In the genomic region with DNA sequence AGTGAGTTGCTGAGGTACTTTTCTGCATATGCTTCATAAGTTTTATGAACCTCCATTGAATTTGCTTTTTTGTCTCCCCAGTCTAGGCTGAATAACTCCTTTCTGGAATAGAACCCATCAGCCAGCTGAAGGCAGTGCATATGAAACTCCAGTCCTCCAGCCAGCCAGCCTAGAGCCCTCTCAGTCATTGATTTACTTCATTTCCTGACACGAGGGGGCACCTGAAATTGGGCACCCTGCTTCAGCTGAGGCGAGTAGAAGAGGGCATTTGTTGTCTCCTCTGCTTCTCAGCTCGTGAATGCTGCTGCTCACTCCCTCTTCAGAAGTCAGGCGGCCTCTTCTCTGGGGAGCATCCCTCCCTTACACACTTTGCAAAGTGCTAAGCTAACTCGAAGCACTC, we compare ENCODE assay signal across 20 cellular contexts.
"Had no signal": no experiment of that assay in that cellular context is flagged by ENCODE, and none has a peak within 500 bp of the region (broad histone marks: within the 10 kb centered on the region; RNA-seq: fewer than 3 reads in every experiment).

No MANE protein-coding gene starts in this region.

- H3K9me3 Mint-ChIP-seq: activated naive CD4-positive, alpha-beta T cell treated with anti-CD3 and anti-CD28 coated beads, Interleukin-2, amount 50 U/mL, for 72 hours; activated T-cell treated with anti-CD3 and anti-CD28 coated beads, Interleukin-2, amount 50 U/mL, for 24 hours; activated T-helper 17 cell treated with anti-CD3 and anti-CD28 coated beads, Interleukin-2, amount 50 U/mL, for 72 hours; stimulated activated naive B cell treated with anti-CD40 and anti-IgM and Interleukin-4, amounts not matched to agents 10 μg/mL and 1 μg/mL and 100 μg/mL, for 72 hours had no signal

- H3K27me3 Mint-ChIP-seq: activated T-cell treated with anti-CD3 and anti-CD28 coated beads, Interleukin-2, amount 50 U/mL, for 24 hours; activated T-helper 17 cell treated with anti-CD3 and anti-CD28 coated beads, Interleukin-2, amount 50 U/mL, for 72 hours; stimulated activated naive B cell treated with anti-CD40 and anti-IgM and Interleukin-4, amounts not matched to agents 10 μg/mL and 1 μg/mL and 100 μg/mL, for 72 hours had no signal

- H3K36me3 ChIP-seq: transverse colon, uterus had no signal

- H3K4me1 Mint-ChIP-seq: activated T-helper 17 cell treated with anti-CD3 and anti-CD28 coated beads, Interleukin-2, amount 50 U/mL, for 72 hours; brain had no signal

- DNase-seq: activated CD4-positive, alpha-beta T cell treated with anti-CD3 and anti-CD28 coated beads for 1 hour; activated CD4-positive, alpha-beta T cell treated with anti-CD3 and anti-CD28 coated beads, Interleukin-2, amount 50 U/mL, for 1 hour; activated CD8-positive, alpha-beta memory T cell treated with anti-CD3 and anti-CD28 coated beads for 24 hours; activated CD8-positive, alpha-beta memory T cell treated with anti-CD3 and anti-CD28 coated beads, Interleukin-2, amount 50 U/mL, for 4 hours; activated T-cell treated with anti-CD3 and anti-CD28 coated beads, Interleukin-2, amount 50 U/mL, for 24 hours; aorta; dermis blood vessel endothelial cell; effector memory CD4-positive, alpha-beta T cell; foreskin melanocyte; kidney glomerular epithelial cell; mammary epithelial cell; posterior cingulate gyrus; stimulated activated CD4-positive, alpha-beta T cell treated with anti-CD3 and anti-CD28 coated beads, Interleukin-2, amount 100 ng/mL, for 48 hours; stimulated activated CD8-positive, alpha-beta memory T cell treated with anti-CD3 and anti-CD28 coated beads, Interleukin-4, amount 100 ng/mL, for 48 hours; stimulated activated naive B cell treated with anti-CD40 and anti-IgM and Interleukin-4, amounts not matched to agents 10 μg/mL and 1 μg/mL and 100 μg/mL, for 72 hours; transverse colon had no signal

- H3K36me3 Mint-ChIP-seq: activated naive CD4-positive, alpha-beta T cell treated with anti-CD3 and anti-CD28 coated beads, Interleukin-2, amount 50 U/mL, for 72 hours; brain; stimulated activated naive B cell treated with anti-CD40 and anti-IgM and Interleukin-4, amounts not matched to agents 10 μg/mL and 1 μg/mL and 100 μg/mL, for 72 hours had no signal

- H3K27ac Mint-ChIP-seq: activated naive CD4-positive, alpha-beta T cell treated with anti-CD3 and anti-CD28 coated beads, Interleukin-2, amount 50 U/mL, for 72 hours; activated T-cell treated with anti-CD3 and anti-CD28 coated beads, Interleukin-2, amount 50 U/mL, for 24 hours; activated T-helper 17 cell treated with anti-CD3 and anti-CD28 coated beads, Interleukin-2, amount 50 U/mL, for 72 hours; stimulated activated naive B cell treated with anti-CD40 and anti-IgM and Interleukin-4, amounts not matched to agents 10 μg/mL and 1 μg/mL and 100 μg/mL, for 72 hours had no signal

- H3K4me3 Mint-ChIP-seq: activated T-cell treated with anti-CD3 and anti-CD28 coated beads, Interleukin-2, amount 50 U/mL, for 24 hours; activated T-helper 17 cell treated with anti-CD3 and anti-CD28 coated beads, Interleukin-2, amount 50 U/mL, for 72 hours; stimulated activated naive B cell treated with anti-CD40 and anti-IgM and Interleukin-4, amounts not matched to agents 10 μg/mL and 1 μg/mL and 100 μg/mL, for 72 hours had no signal

- ATAC-seq: activated naive CD4-positive, alpha-beta T cell treated with anti-CD3 and anti-CD28 coated beads, Interleukin-2, amount 50 U/mL, for 72 hours; activated T-helper 17 cell treated with anti-CD3 and anti-CD28 coated beads, Interleukin-2, amount 50 U/mL, for 72 hours; stimulated activated naive B cell treated with anti-CD40 and anti-IgM and Interleukin-4, amounts not matched to agents 10 μg/mL and 1 μg/mL and 100 μg/mL, for 72 hours had no signal

- H3K9me3 ChIP-seq: transverse colon, uterus had no signal

- H3K27ac ChIP-seq: transverse colon, uterus had no signal
